ENCODE assay signal across 8 cellular contexts in the genomic region with DNA sequence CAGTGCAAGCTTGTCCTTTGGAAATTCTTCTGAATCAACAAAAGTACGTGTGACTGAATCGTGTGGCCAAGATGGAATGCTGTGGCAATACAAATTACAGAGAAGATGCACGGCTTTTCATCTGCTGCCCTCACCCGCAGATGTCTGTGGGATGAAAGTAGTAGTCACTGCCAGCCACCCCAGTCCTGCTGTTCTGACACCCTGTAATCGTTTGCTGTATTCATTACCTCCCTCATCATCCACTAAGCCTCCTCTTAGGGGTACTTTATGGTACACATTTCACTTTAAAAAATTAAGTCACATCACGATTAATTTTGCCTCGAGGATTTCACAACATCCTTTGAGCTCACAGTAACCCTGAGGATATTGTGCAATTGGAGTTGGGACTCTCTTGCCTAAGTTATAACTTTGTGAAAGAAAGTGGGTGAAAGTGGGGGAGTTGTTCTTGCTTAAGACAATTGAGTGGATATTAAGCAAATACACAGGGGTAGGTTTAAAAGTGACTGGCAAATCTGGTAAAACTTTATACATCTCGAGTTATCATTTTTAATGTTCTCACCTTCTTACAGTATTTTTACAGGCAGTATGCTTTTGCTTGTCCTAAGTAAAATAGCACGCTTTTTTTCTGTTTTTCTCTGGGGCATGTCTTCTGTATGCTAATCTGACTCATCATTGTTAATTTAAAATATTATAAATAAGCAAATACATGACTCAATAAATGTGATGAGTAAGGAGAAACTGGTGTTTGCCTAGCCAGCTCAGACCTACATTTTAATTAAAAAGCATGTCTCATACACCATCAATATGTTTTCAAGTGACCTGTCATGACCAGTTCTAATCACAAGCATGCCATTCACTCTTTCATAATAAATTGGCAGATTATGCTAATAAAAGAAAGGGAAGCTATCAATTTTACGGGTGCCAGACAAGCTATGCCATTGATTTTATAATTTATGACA.
A peak's percentile ranks its signal among the peaks of the same experiment; 100 is the strongest.
DNase-seq lines count a peak whose midpoint lies in the region; ATAC-seq and TF ChIP-seq lines count a peak whose summit lies in the region.

No MANE protein-coding gene starts in this region.

- ATAC-seq in esophagus mucosa, result peak; percentile 87
- peak; percentile 67 for ATAC-seq in omental fat pad (ENCODE audit: low FRiP score)
- no peak for ATAC-seq in GM19395 (IDR thresholded peaks at IDR 0.05; ENCODE audit: unreplicated experiment)

- DNase-seq in BJ (ENCODE audit: low read depth), result peak; percentile 77
- DNase-seq in OCI-M1 (lab: John Stamatoyannopoulos, UW), result peak; percentile 48
- DNase-seq in omental fat pad (ENCODE audit: low spot score), result peak; percentile 33
- no peak for DNase-seq in cortex of kidney (lab: John Stamatoyannopoulos, UW)
- DNase-seq in NCI-H2171 (lab: John Stamatoyannopoulos, UW), result no peak
- DNase-seq in mesenteric fat pad (ENCODE audit: low spot score), result no peak

- H3K27me3 ChIP-seq in BJ (ENCODE audit: control insufficient read depth, insufficient read depth, low read length), result no peaks in the 10 kb centered on the region

- no peaks in the 10 kb centered on the region for H3K36me3 ChIP-seq in BJ (ENCODE audit: control insufficient read depth, insufficient read depth, low read length)

- TF ChIP-seq CTCF in BJ (IDR thresholded peaks at IDR 0.05; ENCODE audit: insufficient read depth, low read depth, low read length) (no peak), omental fat pad (IDR thresholded peaks at IDR 0.05) (no peak)

- POLR2A ChIA-PET in BJ (lab: Charles Lee), result interaction anchor here (0.6 kb wide), 2 partner anchors 328 to 657 kb away, joined by 3 to 4 read pairs; no protein-coding TSS in a partner anchor

- peak overlapping the region; percentile 30; the same call in 1 of the 2 replicates for H3K4me3 ChIP-seq in BJ (ENCODE audit: low read depth, low read length)

- CTCF ChIA-PET in BJ (lab: Yijun Ruan, JAX), result interaction anchor here (0.6 to 2.7 kb wide), 4 partner anchors 66 to 677 kb away, joined by 4 to 12 read pairs (median 4); no protein-coding TSS in a partner anchor

Comparison
In these comparisons a context has a peak if more than half of its experiments do, and no peak if none do; other contexts are left out.
1. DNase-seq: peak in BJ (single experiment), OCI-M1 (single experiment) and omental fat pad (single experiment); none in cortex of kidney (single experiment), NCI-H2171 (single experiment) and mesenteric fat pad (single experiment).